ENCODE assay signal across 8 cellular contexts in the genomic region with DNA sequence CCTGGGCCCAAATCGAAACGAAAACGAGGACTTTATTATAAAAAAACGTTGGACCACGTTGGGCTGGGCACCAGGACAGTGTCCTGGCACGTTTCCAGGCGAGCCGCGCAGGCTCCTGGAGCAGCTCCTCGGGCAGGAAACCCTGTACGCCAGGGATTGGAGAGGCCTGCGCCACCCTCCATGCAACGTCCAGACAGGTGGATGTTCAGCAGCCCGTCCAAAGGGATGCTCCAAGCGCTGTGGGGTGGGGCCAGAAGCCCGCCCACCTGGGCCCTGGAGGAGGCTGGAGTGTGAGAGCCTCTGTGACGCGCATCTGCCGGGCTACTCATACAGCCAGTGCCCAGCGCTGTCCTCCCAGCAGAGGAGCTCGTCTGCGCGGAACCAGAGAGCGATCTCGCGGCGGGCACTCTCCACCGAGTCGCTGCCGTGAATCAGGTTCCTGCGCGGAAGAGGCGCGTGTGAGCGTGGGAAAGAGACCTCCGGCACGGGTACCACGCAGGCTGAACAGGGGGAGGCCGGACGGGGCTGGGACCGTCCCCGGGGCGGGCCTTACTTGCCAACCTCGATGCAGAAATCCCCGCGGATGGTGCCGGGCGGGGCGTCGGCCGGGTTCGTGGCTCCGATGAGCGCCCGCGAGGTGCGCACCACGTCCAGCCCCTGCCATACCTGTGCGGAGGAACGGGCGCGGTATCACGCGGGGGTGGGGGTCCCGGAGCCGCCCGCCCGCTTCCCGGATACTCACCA. TPM values are rescaled to one million over a fixed set of nuclear protein-coding genes. Genes with fewer than 3 reads are reported as not detected.
A peak's percentile ranks its signal among the peaks of the same experiment; 100 is the strongest.
DNase-seq lines count a peak whose midpoint lies in the region; ATAC-seq, FAIRE-seq and TF ChIP-seq lines count a peak whose summit lies in the region.

No MANE protein-coding gene starts in this region.

- intact Hi-C loops in activated CD4-positive, alpha-beta T cell treated with anti-CD3 and anti-CD28 coated beads for 36 hours (cut with DNase I, micrococcal nuclease), result loop anchor here (1.0 to 5.0 kb wide), 6 partner anchors 63 to 1088 kb away; a partner anchor contains a TSS

- H3K27me3 ChIP-seq in SJSA1 (replicated peaks) (no peaks in the 10 kb centered on the region), astrocyte (ENCODE audit: insufficient read depth, low read length) (no peaks in the 10 kb centered on the region), hepatocyte (no peaks in the 10 kb centered on the region)

- CTCF ChIA-PET in activated CD4-positive, alpha-beta T cell treated with anti-CD3 and anti-CD28 coated beads for 36 hours (lab: Charles Lee), result interaction anchor here (0.5 to 1.0 kb wide), 2 partner anchors 12 to 385 kb away, joined by 3 to 4 read pairs; a partner anchor contains a TSS

- peak; percentile 76 for DNase-seq in activated CD4-positive, alpha-beta T cell treated with anti-CD3 and anti-CD28 coated beads for 36 hours
- DNase-seq in activated CD4-positive, alpha-beta T cell treated with anti-CD3 and anti-CD28 coated beads for 1 hour, result no peak
- DNase-seq in SJSA1 (ENCODE audit: low read depth in 1 of 2, low spot score in 2 of 2) (no peak), astrocyte (ENCODE audit: low read depth) (peak; percentile 61), hepatocyte (ENCODE audit: low spot score) (peak; percentile 56), retina (peak; percentile 61), LoVo (ENCODE audit: low spot score) (no peak)

- peak overlapping the region; percentile 98 for H3K4me3 ChIP-seq in SJSA1
- peak overlapping the region; percentile 65 for H3K4me3 ChIP-seq in astrocyte (ENCODE audit: insufficient read depth, low read depth, low read length)
- peak overlapping the region; percentile 88 for H3K4me3 ChIP-seq in hepatocyte

- peak; percentile 27 for ATAC-seq in activated CD4-positive, alpha-beta T cell treated with anti-CD3 and anti-CD28 coated beads for 36 hours
- ATAC-seq in GM21717 (IDR thresholded peaks at IDR 0.05; ENCODE audit: unreplicated experiment), result no peak

- FAIRE-seq in astrocyte (lab: Jason Lieb, UNC), result no peak

- peaks cover 89% of the 10 kb centered on the region for H3K36me3 ChIP-seq in SJSA1
- H3K36me3 ChIP-seq in astrocyte (ENCODE audit: insufficient read depth, low read length), result no peaks in the 10 kb centered on the region
- H3K36me3 ChIP-seq in hepatocyte (replicated peaks; ENCODE audit: insufficient read depth, low read depth), result no peaks in the 10 kb centered on the region

- 33% methylated on average over 51 of the region's 69 CpGs for WGBS in hepatocyte (ENCODE audit: low lambda C conversion rate, missing lambda C conversion rate)

- peaks cover 18% of the 10 kb centered on the region for H3K36me3 Mint-ChIP-seq in activated CD4-positive, alpha-beta T cell treated with anti-CD3 and anti-CD28 coated beads for 36 hours (ENCODE audit: low read depth)
- H3K36me3 Mint-ChIP-seq in astrocyte (ENCODE audit: low read depth, unreplicated experiment), result no peaks in the 10 kb centered on the region

- POLR2A ChIA-PET in activated CD4-positive, alpha-beta T cell treated with anti-CD3 and anti-CD28 coated beads for 36 hours (lab: Charles Lee), result interaction anchor here (0.8 to 5.2 kb wide), 3 partner anchors 12 to 195 kb away, joined by 3 to 39 read pairs (median 4); a partner anchor contains a TSS

- H3K9me3 Mint-ChIP-seq in activated CD4-positive, alpha-beta T cell treated with anti-CD3 and anti-CD28 coated beads for 36 hours (ENCODE audit: low read depth), result no peaks in the 10 kb centered on the region
- H3K9me3 Mint-ChIP-seq in astrocyte (ENCODE audit: unreplicated experiment), result no peaks in the 10 kb centered on the region

- H2AFZ ChIP-seq in astrocyte (ENCODE audit: low read depth, low read length) (no peak overlapping the region), hepatocyte (no peak overlapping the region)

- H3K27me3 Mint-ChIP-seq in activated CD4-positive, alpha-beta T cell treated with anti-CD3 and anti-CD28 coated beads for 36 hours, result no peaks in the 10 kb centered on the region
- no peaks in the 10 kb centered on the region for H3K27me3 Mint-ChIP-seq in astrocyte (ENCODE audit: low read depth, unreplicated experiment)

- H3K27ac Mint-ChIP-seq in activated CD4-positive, alpha-beta T cell treated with anti-CD3 and anti-CD28 coated beads for 36 hours, result peak overlapping the region; percentile 84
- peak overlapping the region; percentile 87 for H3K27ac Mint-ChIP-seq in astrocyte (ENCODE audit: unreplicated experiment)

- H3K79me2 ChIP-seq in astrocyte (ENCODE audit: insufficient read depth, low read length) (peaks cover 37% of the 10 kb centered on the region), hepatocyte (peaks cover 33% of the 10 kb centered on the region)

- H3K9ac ChIP-seq in astrocyte (ENCODE audit: low read length), result peak overlapping the region; percentile 91

- H3K4me1 ChIP-seq in SJSA1 (replicated peaks) (peaks cover 30% of the 10 kb centered on the region), astrocyte (ENCODE audit: insufficient read depth, low read length) (peaks cover 26% of the 10 kb centered on the region), hepatocyte (ENCODE audit: insufficient read depth) (peaks cover 29% of the 10 kb centered on the region)

- TF ChIP-seq CTCF in astrocyte (IDR thresholded peaks at IDR 0.05; ENCODE audit: insufficient read depth, low read depth, low read length) (no peak), hepatocyte (IDR thresholded peaks at IDR 0.05; ENCODE audit: poor library complexity) (no peak)

- H3K9me3 ChIP-seq in SJSA1 (replicated peaks) (peaks cover 4% of the 10 kb centered on the region), astrocyte (ENCODE audit: insufficient read depth, low read depth, low read length) (no peaks in the 10 kb centered on the region), hepatocyte (ENCODE audit: low read depth) (no peaks in the 10 kb centered on the region)

- peaks cover 9% of the 10 kb centered on the region for H3K4me1 Mint-ChIP-seq in activated CD4-positive, alpha-beta T cell treated with anti-CD3 and anti-CD28 coated beads for 36 hours
- H3K4me1 Mint-ChIP-seq in astrocyte (ENCODE audit: low read depth, unreplicated experiment), result peaks cover 6% of the 10 kb centered on the region

- H4K20me1 ChIP-seq in astrocyte (ENCODE audit: insufficient read depth, low read length) (peaks cover 54% of the 10 kb centered on the region), hepatocyte (ENCODE audit: insufficient read depth, poor library complexity, severe bottlenecking) (peaks cover 20% of the 10 kb centered on the region)

- H3K4me2 ChIP-seq in astrocyte (ENCODE audit: low read length), result peak overlapping the region; percentile 91
- H3K4me2 ChIP-seq in hepatocyte, result peak overlapping the region; percentile 100

- H3K9me2 ChIP-seq in hepatocyte (replicated peaks; ENCODE audit: insufficient read depth), result no peaks in the 10 kb centered on the region

- H3K27ac ChIP-seq in SJSA1 (no peak overlapping the region), astrocyte (ENCODE audit: low read depth, low read length) (peak overlapping the region; percentile 38), hepatocyte (peak overlapping the region; percentile 31)

- peak overlapping the region; percentile 94 for H3K4me3 Mint-ChIP-seq in activated CD4-positive, alpha-beta T cell treated with anti-CD3 and anti-CD28 coated beads for 36 hours
- H3K4me3 Mint-ChIP-seq in astrocyte (ENCODE audit: unreplicated experiment), result peak overlapping the region; percentile 86

RNA-seq across cellular contexts. Expression of a gene that starts 0.8 kb away (rescaled TPM):
- 10 to 100 TPM; 23.7 to 43.6 TPM for total RNA-seq in activated CD4-positive, alpha-beta T cell treated with anti-CD3 and anti-CD28 coated beads for 36 hours
- 19.9 and 27.1 TPM in 2 replicates for total RNA-seq in SJSA1 (2014; rRNA removed; shearing (Covaris generic))
- total RNA-seq in astrocyte, result 36.3 and 42.7 TPM in 2 replicates
- 34.8 and 51.7 TPM in 2 replicates for total RNA-seq in hepatocyte
- polyA plus RNA-seq in hepatocyte, result 86.6 and 104 TPM in 2 replicates

RNA-seq across cellular contexts. Expression of a gene that starts 2.1 kb away (rescaled TPM):
- 10 to 100 TPM; 13.1 to 18.4 TPM for total RNA-seq in activated CD4-positive, alpha-beta T cell treated with anti-CD3 and anti-CD28 coated beads for 36 hours
- 6.9 and 7.7 TPM in 2 replicates for total RNA-seq in SJSA1 (2014; rRNA removed; shearing (Covaris generic))
- total RNA-seq in astrocyte (21.4 and 23.3 TPM in 2 replicates), hepatocyte (12.0 and 17.7 TPM in 2 replicates)
- polyA plus RNA-seq in hepatocyte, result 20.8 and 28.2 TPM in 2 replicates

RNA-seq across cellular contexts. Expression of a gene that starts 2.4 kb away (rescaled TPM):
- total RNA-seq in activated CD4-positive, alpha-beta T cell treated with anti-CD3 and anti-CD28 coated beads for 36 hours, result 100 to 1,000 TPM; 146 to 175 TPM
- total RNA-seq in SJSA1 (2014; rRNA removed; shearing (Covaris generic)), result 132 and 178 TPM in 2 replicates
- 74.0 and 80.2 TPM in 2 replicates for total RNA-seq in astrocyte
- 115 and 116 TPM in 2 replicates for total RNA-seq in hepatocyte
- polyA plus RNA-seq in hepatocyte, result 155 TPM in 2 replicates

RNA-seq across cellular contexts. Expression of a gene that starts 11.9 kb away (rescaled TPM):
- total RNA-seq in activated CD4-positive, alpha-beta T cell treated with anti-CD3 and anti-CD28 coated beads for 36 hours, result 10 to 100 TPM; 12.5 to 13.6 TPM
- total RNA-seq in SJSA1 (2014; rRNA removed; shearing (Covaris generic)), result 19.9 and 21.1 TPM in 2 replicates
- 21.8 and 23.3 TPM in 2 replicates for total RNA-seq in astrocyte
- 34.4 and 38.8 TPM in 2 replicates for total RNA-seq in hepatocyte
- 64.6 and 76.4 TPM in 2 replicates for polyA plus RNA-seq in hepatocyte

RNA-seq across cellular contexts. Expression of a gene that starts 12.3 kb away (rescaled TPM):
- total RNA-seq in activated CD4-positive, alpha-beta T cell treated with anti-CD3 and anti-CD28 coated beads for 36 hours, result 10 to 100 TPM; 34.4 to 42.4 TPM
- 117 and 127 TPM in 2 replicates for total RNA-seq in SJSA1 (2014; rRNA removed; shearing (Covaris generic))
- total RNA-seq in astrocyte, result 41.4 and 45.2 TPM in 2 replicates
- 72.7 and 85.4 TPM in 2 replicates for total RNA-seq in hepatocyte
- polyA plus RNA-seq in hepatocyte, result 92.9 and 101 TPM in 2 replicates

Comparison
In these comparisons a context has a peak if more than half of its experiments do, and no peak if none do; other contexts are left out.
1. DNase-seq: peak in activated CD4-positive, alpha-beta T cell treated with anti-CD3 and anti-CD28 coated beads for 36 hours (single experiment), astrocyte (single experiment), hepatocyte (single experiment) and retina (single experiment); none in activated CD4-positive, alpha-beta T cell treated with anti-CD3 and anti-CD28 coated beads for 1 hour (single experiment), SJSA1 (0 of 2) and LoVo (single experiment).
2. Peak in every context shown above with its lines, with median percentiles within 50 percentile points of each other: H3K4me3 ChIP-seq.